In genomic region chr6:7893342-7893741, GRCh38 we compare ENCODE assay signal across 3 cellular contexts.
TF ChIP-seq lines count a peak whose summit lies in the region.

No MANE protein-coding gene starts in this region.

TF ChIP-seq in HEK293, 187 proteins besides CTCF, POLR2A, EP300 and RAD21 (continued from another document):
- TF ChIP-seq ZNF341 (tag by site-specific recombination; IDR thresholded peaks at IDR 0.05; ENCODE audit: low read depth) (no peak), ZNF266 (tag by site-specific recombination; IDR thresholded peaks at IDR 0.05; ENCODE audit: low read depth) (no peak)

TF ChIP-seq in GM12878, 131 proteins besides CTCF, POLR2A, EP300 and RAD21 (continued from another document):
- TF ChIP-seq IRF3 (IDR thresholded peaks at IDR 0.05) (no peak), GABPA (IDR thresholded peaks at IDR 0.05; ENCODE audit: low read depth) (no peak)

TF ChIP-seq in WTC11, 78 proteins besides CTCF, POLR2A, EP300 and RAD21 (continued from another document):
- TF ChIP-seq MLX (CRISPR knock-in tag; IDR thresholded peaks at IDR 0.05) (no peak), ATF6 (CRISPR knock-in tag; IDR thresholded peaks at IDR 0.05) (no peak), ZNF416 (CRISPR knock-in tag; IDR thresholded peaks at IDR 0.05) (no peak), TP53 (CRISPR knock-in tag; IDR thresholded peaks at IDR 0.05) (no peak), ERG (CRISPR knock-in tag; IDR thresholded peaks at IDR 0.05) (no peak), ZMAT4 (CRISPR knock-in tag; IDR thresholded peaks at IDR 0.05) (no peak), NR3C1 (CRISPR knock-in tag; conservative IDR thresholded peaks at IDR 0.05; ENCODE audit: low read depth) (no peak), NFYB (CRISPR knock-in tag; conservative IDR thresholded peaks at IDR 0.05; ENCODE audit: low read depth) (no peak), ZNF138 (CRISPR knock-in tag; conservative IDR thresholded peaks at IDR 0.05) (no peak), ATF3 (CRISPR knock-in tag; conservative IDR thresholded peaks at IDR 0.05) (no peak), ZNF423 (CRISPR knock-in tag; IDR thresholded peaks at IDR 0.05) (no peak), FOXP1 (CRISPR knock-in tag; IDR thresholded peaks at IDR 0.05; ENCODE audit: borderline replicate concordance) (no peak)
